In genomic region chr7:711093-711966, GRCh38 we compare ENCODE assay signal across 11 cellular contexts. TPM values are rescaled to one million over a fixed set of nuclear protein-coding genes. Genes with fewer than 3 reads are reported as not detected.
DNase-seq lines count a peak whose midpoint lies in the region; ATAC-seq, FAIRE-seq and TF ChIP-seq lines count a peak whose summit lies in the region.
"Had no signal": no experiment of that assay in that cellular context is flagged by ENCODE, and none has a peak within 500 bp of the region (broad histone marks: within the 10 kb centered on the region; RNA-seq: fewer than 3 reads in every experiment).

No MANE protein-coding gene starts in this region.

- H3K27ac ChIP-seq in liver (ENCODE audit: low read depth in 1 of 2, low read length in 2 of 2) (no peak overlapping the region), HepG2 (ENCODE audit: extremely low read length, insufficient read depth, low read length) (no peak overlapping the region), esophagus muscularis mucosa (replicated peaks in 1 of 4) (peak overlapping the region; percentile 50 to 72 (median 68)), neural progenitor cell (no peak overlapping the region), vagina (peak overlapping the region; percentile 60)

- TF ChIP-seq EP300 in HepG2 (IDR thresholded peaks at IDR 0.05; ENCODE audit: low read depth in 2 of 2, low read length in 2 of 2), result no peak
- no peak for TF ChIP-seq EP300 in HepG2 (CRISPR knock-in tag; IDR thresholded peaks at IDR 0.05; ENCODE audit: borderline replicate concordance)
- no peak for TF ChIP-seq EP300 in esophagus muscularis mucosa (IDR thresholded peaks at IDR 0.05)

- H3K9me3 ChIP-seq in liver (ENCODE audit: control insufficient read depth in 4 of 4, low read length in 3 of 4) (no peaks in the 10 kb centered on the region), HepG2 (ENCODE audit: low read length) (no peaks in the 10 kb centered on the region), esophagus muscularis mucosa (no peaks in the 10 kb centered on the region), neural progenitor cell (ENCODE audit: low read depth) (no peaks in the 10 kb centered on the region), vagina (no peaks in the 10 kb centered on the region)

- TF ChIP-seq POLR2A in HepG2 (IDR thresholded peaks at IDR 0.05; ENCODE audit: insufficient read depth in 1 of 2, low read depth in 2 of 2, low read length in 2 of 2) (no peak), esophagus muscularis mucosa (IDR thresholded peaks at IDR 0.05; ENCODE audit: low read depth) (no peak), vagina (IDR thresholded peaks at IDR 0.05) (no peak)

- H4K20me1 ChIP-seq in HepG2 (ENCODE audit: insufficient read depth, low read length) (no peaks in the 10 kb centered on the region), neural progenitor cell (ENCODE audit: low read depth) (no peaks in the 10 kb centered on the region)

- H3K4me3 Mint-ChIP-seq in neural progenitor cell, result peak overlapping the region; percentile 70

- TF ChIP-seq RAD21 in liver (IDR thresholded peaks at IDR 0.05), result no peak
- no peak for TF ChIP-seq RAD21 in HepG2 (CRISPR knock-in tag; IDR thresholded peaks at IDR 0.05)

- POLR2A ChIA-PET in HepG2 (lab: Yijun Ruan, JAX), result interaction anchor here (0.7 kb wide), 1 partner anchor 21 kb away, joined by 3 read pairs; no protein-coding TSS in a partner anchor

- H3K4me1 ChIP-seq in liver (ENCODE audit: control insufficient read depth in 4 of 4, insufficient read depth in 4 of 4, low read length in 3 of 4), result peaks cover 0 to 4% (median 0%) of the 10 kb centered on the region in 4 donors
- H3K4me1 ChIP-seq in HepG2 (ENCODE audit: insufficient read depth, low read length), result no peaks in the 10 kb centered on the region
- peaks cover 0 to 25% (median 19%) of the 10 kb centered on the region in 4 donors for H3K4me1 ChIP-seq in esophagus muscularis mucosa
- peaks cover 4% of the 10 kb centered on the region for H3K4me1 ChIP-seq in neural progenitor cell
- H3K4me1 ChIP-seq in vagina, result peaks cover 13% of the 10 kb centered on the region

- peaks cover 2% of the 10 kb centered on the region for H3K79me2 ChIP-seq in HepG2 (ENCODE audit: insufficient read depth, low read length)
- H3K79me2 ChIP-seq in neural progenitor cell (ENCODE audit: low read depth), result no peaks in the 10 kb centered on the region

- DNase-seq in HepG2 (ENCODE audit: low spot score) (no peak), esophagus muscularis mucosa (ENCODE audit: extremely low spot score) (no peak), neural progenitor cell (ENCODE audit: low spot score) (no peak), vagina (ENCODE audit: extremely low spot score in 2 of 2) (no peak), SHP77 treated with DMSO at 0.1 percent for 48 hours (lab: John Stamatoyannopoulos, UW) (no peak), hepatic stellate cell (ENCODE audit: low spot score) (no peak), GM20000 (ENCODE audit: low spot score) (no peak)
- DNase-seq: DMS53, NCI-H1092 had no signal

- WGBS in liver, result 71% methylated on average over 48 of the region's 48 CpGs
- WGBS in HepG2 (ENCODE audit: low lambda C conversion rate), result 98% methylated on average over 32 of the region's 48 CpGs
- 38% methylated on average over 41 of the region's 48 CpGs for WGBS in esophagus muscularis mucosa

- intact Hi-C loops in HepG2 (cut with micrococcal nuclease; ENCODE audit: unreplicated experiment), result no loop called here
- intact Hi-C loops in esophagus muscularis mucosa (cut with DNase I), result no loop called here
- intact Hi-C loops in vagina (cut with DNase I), result no loop called here

- TF ChIP-seq CTCF in liver (IDR thresholded peaks at IDR 0.05; ENCODE audit: low read depth, low read length, missing input control), result no peak
- TF ChIP-seq CTCF in HepG2 (CRISPR knock-in tag; IDR thresholded peaks at IDR 0.05), result no peak
- no peak for TF ChIP-seq CTCF in esophagus muscularis mucosa (IDR thresholded peaks at IDR 0.05)
- TF ChIP-seq CTCF in neural progenitor cell (IDR thresholded peaks at IDR 0.05), result no peak
- no peak for TF ChIP-seq CTCF in vagina (IDR thresholded peaks at IDR 0.05)
- no peak for TF ChIP-seq CTCF in GM20000 (IDR thresholded peaks at IDR 0.05; ENCODE audit: extremely low read depth, missing control alignments)

- H3K36me3 ChIP-seq in liver (ENCODE audit: control insufficient read depth in 4 of 4, insufficient read depth in 3 of 4, low read depth in 1 of 4, low read length in 3 of 4) (no peaks in the 10 kb centered on the region), HepG2 (replicated peaks in 1 of 2; ENCODE audit: control insufficient read depth in 1 of 2, insufficient read depth in 2 of 2, low read length in 2 of 2) (peaks cover 5 to 22% of the 10 kb centered on the region in 2 experiments; a peak in 4 of 5 replicates), esophagus muscularis mucosa (no peaks in the 10 kb centered on the region), neural progenitor cell (no peaks in the 10 kb centered on the region), vagina (no peaks in the 10 kb centered on the region)

- H3F3A ChIP-seq in neural progenitor cell (ENCODE audit: low read depth), result peaks cover 3% of the 10 kb centered on the region

- H3K9me3 Mint-ChIP-seq in neural progenitor cell, result no peaks in the 10 kb centered on the region

- FAIRE-seq in HepG2 (lab: Jason Lieb, UNC), result no peak
- FAIRE-seq: GM19239 had no signal

- no peak overlapping the region for H3K9ac ChIP-seq in liver (ENCODE audit: low read depth in 1 of 2, low read length in 2 of 2)
- H3K9ac ChIP-seq in HepG2 (ENCODE audit: insufficient read depth, low read depth, low read length), result no peak overlapping the region
- H3K9ac ChIP-seq in neural progenitor cell, result no peak overlapping the region

- CTCF ChIA-PET in HepG2 (lab: Yijun Ruan, JAX; ENCODE audit: low intra/inter-chr PET ratio, low total read pairs), result no interaction called here

- H3K27me3 Mint-ChIP-seq in neural progenitor cell (ENCODE audit: insufficient read depth, low read depth), result peaks cover 8% of the 10 kb centered on the region

- H3K27me3 ChIP-seq in liver (ENCODE audit: control insufficient read depth in 4 of 4, insufficient read depth in 4 of 4, low read length in 3 of 4) (no peaks in the 10 kb centered on the region), HepG2 (ENCODE audit: control insufficient read depth in 1 of 2, insufficient read depth in 2 of 2, low read length in 2 of 2) (no peaks in the 10 kb centered on the region), esophagus muscularis mucosa (no peaks in the 10 kb centered on the region), neural progenitor cell (no peaks in the 10 kb centered on the region), vagina (no peaks in the 10 kb centered on the region)

- in situ Hi-C loops in HepG2 (cut with HindIII; ENCODE audit: extremely low pct_ligation_motif_present, low pct_unique_long_range_greater_than_20kb), result no loop called here

- H2AFZ ChIP-seq in HepG2 (ENCODE audit: low read length) (no peak overlapping the region), neural progenitor cell (replicated peaks) (no peak overlapping the region)

- ATAC-seq in HepG2, result no peak

- peak overlapping the region in 1 of 3 donors; percentile 54 for H3K4me3 ChIP-seq in liver (ENCODE audit: low read depth in 1 of 3, low read length in 3 of 3)
- no peak overlapping the region for H3K4me3 ChIP-seq in HepG2 (replicated peaks in 1 of 3; ENCODE audit: insufficient read depth in 1 of 3, low read depth in 2 of 3, low read length in 3 of 3)
- H3K4me3 ChIP-seq in esophagus muscularis mucosa, result peak overlapping the region; percentile 80 to 87 (median 82)
- peak overlapping the region; percentile 58 for H3K4me3 ChIP-seq in neural progenitor cell
- H3K4me3 ChIP-seq in vagina, result peak overlapping the region; percentile 56 to 93

- BruUV-seq in HepG2 (replicated peaks; lab: Mats Ljungman, UMichigan), result no TSS peak

- no peak overlapping the region for H3K27ac Mint-ChIP-seq in neural progenitor cell

- peaks cover 10% of the 10 kb centered on the region for H3K4me1 Mint-ChIP-seq in neural progenitor cell

- peaks cover 6% of the 10 kb centered on the region for H3K36me3 Mint-ChIP-seq in neural progenitor cell

- H3K4me2 ChIP-seq in HepG2 (ENCODE audit: low read depth, low read length) (no peak overlapping the region), neural progenitor cell (peak overlapping the region; percentile 78)

RNA-seq across cellular contexts. Expression of gene DNAAF5, which starts 15.2 kb away (rescaled TPM):
- 10 to 100 TPM in 1 of 2 donors, 1 to 10 TPM in 1; 8.7 to 10.4 TPM for total RNA-seq in liver
- 10 to 100 TPM in 1 of 2 donors, 1 to 10 TPM in 1; 3.1 to 11.1 TPM for polyA plus RNA-seq in liver
- total RNA-seq in HepG2 (2016; rRNA removed; fragmentation: Illumina TruSeq; extraction: Trizol), result 21.5 and 24.2 TPM in 2 replicates
- 9.3 and 11.4 TPM in 2 replicates for total RNA-seq in HepG2 (2016; cell fraction: cytosol; rRNA removed; fragmentation: Illumina TruSeq; extraction: Trizol; ENCODE audit: low read depth)
- 21.5 and 22.4 TPM in 2 replicates for total RNA-seq in HepG2 (2016; cell fraction: insoluble cytoplasmic fraction; rRNA removed; fragmentation: Illumina TruSeq; extraction: Trizol)
- 10.7 and 11.7 TPM in 2 replicates for total RNA-seq in HepG2 (2016; cell fraction: membrane; rRNA removed; fragmentation: Illumina TruSeq; extraction: Trizol)
- total RNA-seq in HepG2 (2016; cell fraction: nucleus; rRNA removed; fragmentation: Illumina TruSeq; extraction: Trizol), result 14.3 and 17.6 TPM in 2 replicates
- polyA plus RNA-seq in HepG2 (2011; rRNA removed), result 11.8 and 11.9 TPM in 2 replicates
- 9.1 and 16.3 TPM in 2 replicates for polyA plus RNA-seq in HepG2 (2011; cell fraction: cytosol; rRNA removed)
- polyA plus RNA-seq in HepG2 (2011; cell fraction: nucleus; rRNA removed), result 28.7 and 38.5 TPM in 2 replicates
- 12.3 and 13.8 TPM in 2 replicates for polyA plus RNA-seq in HepG2 (2012)
- polyA plus RNA-seq in HepG2 (2016; cell fraction: cytosol; fragmentation: Illumina TruSeq; extraction: Trizol; ENCODE audit: low read depth), result 2.6 and 3.4 TPM in 2 replicates
- polyA plus RNA-seq in HepG2 (2016; cell fraction: insoluble cytoplasmic fraction; fragmentation: Illumina TruSeq; extraction: Trizol; ENCODE audit: low read depth), result 29.1 and 34.4 TPM in 2 replicates
- 7.7 and 8.4 TPM in 2 replicates for polyA plus RNA-seq in HepG2 (2016; cell fraction: membrane; fragmentation: Illumina TruSeq; extraction: Trizol; ENCODE audit: low read depth)
- 31.1 and 34.8 TPM in 2 replicates for polyA plus RNA-seq in HepG2 (2016; cell fraction: nucleus; fragmentation: Illumina TruSeq; extraction: Trizol; ENCODE audit: insufficient read depth, low read depth)
- polyA minus RNA-seq in HepG2 (2011; rRNA and poly(A)+ RNA removed; ENCODE audit: low replicate concordance), result 34.6 and 56.2 TPM in 2 replicates
- 16.3 and 29.9 TPM in 2 replicates for polyA minus RNA-seq in HepG2 (2011; cell fraction: cytosol; rRNA and poly(A)+ RNA removed)
- 11.7 and 12.9 TPM in 2 replicates for polyA minus RNA-seq in HepG2 (2011; cell fraction: nucleus; rRNA and poly(A)+ RNA removed)
- 10 to 100 TPM; 21.2 to 32.7 (median 29.4) TPM for total RNA-seq in esophagus muscularis mucosa
- 23.5 and 45.2 TPM in 2 replicates for total RNA-seq in neural progenitor cell (ENCODE audit: low replicate concordance)
- total RNA-seq in vagina, result 29.7 TPM

RNA-seq across cellular contexts. Expression of gene PRKAR1B, which starts 15.8 kb away (rescaled TPM):
- total RNA-seq in liver, result 10 to 100 TPM; 11.1 to 14.4 TPM
- polyA plus RNA-seq in liver, result 10 to 100 TPM; 11.8 to 13.0 TPM
- total RNA-seq in HepG2 (2016; rRNA removed; fragmentation: Illumina TruSeq; extraction: Trizol), result 28.2 and 29.2 TPM in 2 replicates
- total RNA-seq in HepG2 (2016; cell fraction: cytosol; rRNA removed; fragmentation: Illumina TruSeq; extraction: Trizol; ENCODE audit: low read depth), result 36.8 and 38.5 TPM in 2 replicates
- total RNA-seq in HepG2 (2016; cell fraction: insoluble cytoplasmic fraction; rRNA removed; fragmentation: Illumina TruSeq; extraction: Trizol), result 22.1 and 28.2 TPM in 2 replicates
- 16.2 and 18.2 TPM in 2 replicates for total RNA-seq in HepG2 (2016; cell fraction: membrane; rRNA removed; fragmentation: Illumina TruSeq; extraction: Trizol)
- total RNA-seq in HepG2 (2016; cell fraction: nucleus; rRNA removed; fragmentation: Illumina TruSeq; extraction: Trizol), result 14.2 and 14.5 TPM in 2 replicates
- 7.9 and 9.0 TPM in 2 replicates for polyA plus RNA-seq in HepG2 (2011; rRNA removed)
- polyA plus RNA-seq in HepG2 (2011; cell fraction: cytosol; rRNA removed), result 8.2 and 10.4 TPM in 2 replicates
- 11.2 and 11.4 TPM in 2 replicates for polyA plus RNA-seq in HepG2 (2011; cell fraction: nucleus; rRNA removed)
- 17.4 and 18.1 TPM in 2 replicates for polyA plus RNA-seq in HepG2 (2012)
- 6.9 and 8.4 TPM in 2 replicates for polyA plus RNA-seq in HepG2 (2016; cell fraction: cytosol; fragmentation: Illumina TruSeq; extraction: Trizol; ENCODE audit: low read depth)
- polyA plus RNA-seq in HepG2 (2016; cell fraction: insoluble cytoplasmic fraction; fragmentation: Illumina TruSeq; extraction: Trizol; ENCODE audit: low read depth), result 26.6 and 31.8 TPM in 2 replicates
- polyA plus RNA-seq in HepG2 (2016; cell fraction: membrane; fragmentation: Illumina TruSeq; extraction: Trizol; ENCODE audit: low read depth), result 9.5 and 9.9 TPM in 2 replicates
- 32.1 and 33.3 TPM in 2 replicates for polyA plus RNA-seq in HepG2 (2016; cell fraction: nucleus; fragmentation: Illumina TruSeq; extraction: Trizol; ENCODE audit: insufficient read depth, low read depth)
- polyA minus RNA-seq in HepG2 (2011; rRNA and poly(A)+ RNA removed; ENCODE audit: low replicate concordance), result 18.3 and 37.7 TPM in 2 replicates
- polyA minus RNA-seq in HepG2 (2011; cell fraction: cytosol; rRNA and poly(A)+ RNA removed), result 9.6 and 10.1 TPM in 2 replicates
- polyA minus RNA-seq in HepG2 (2011; cell fraction: nucleus; rRNA and poly(A)+ RNA removed), result 8.6 and 12.4 TPM in 2 replicates
- 10 to 100 TPM; 15.4 to 46.9 (median 31.4) TPM for total RNA-seq in esophagus muscularis mucosa
- 11.8 and 15.6 TPM in 2 replicates for total RNA-seq in neural progenitor cell (ENCODE audit: low replicate concordance)
- total RNA-seq in vagina, result 31.4 TPM

Comparison
In these comparisons a context has a peak if more than half of its experiments do, and no peak if none do; other contexts are left out.
1. H3K27ac ChIP-seq: peak in esophagus muscularis mucosa (4 of 4) and vagina (single experiment); none in liver (0 of 2), HepG2 (single experiment) and neural progenitor cell (single experiment).
2. H3K4me3 ChIP-seq: peak in esophagus muscularis mucosa (4 of 4), neural progenitor cell (single experiment) and vagina (2 of 2); none in HepG2 (0 of 3).